Comparison of ENCODE assay signal across 13 cellular contexts in genomic region chr11:9120659-9121350, GRCh38. TPM values are rescaled to one million over a fixed set of nuclear protein-coding genes. Genes with fewer than 3 reads are reported as not detected.
A peak's percentile ranks its signal among the peaks of the same experiment; 100 is the strongest.
DNase-seq lines count a peak whose midpoint lies in the region; TF ChIP-seq lines count a peak whose summit lies in the region.
"Had no signal": no experiment of that assay in that cellular context is flagged by ENCODE, and none has a peak within 500 bp of the region (broad histone marks: within the 10 kb centered on the region; RNA-seq: fewer than 3 reads in every experiment).

No MANE protein-coding gene starts in this region.

- H3K4me3 Mint-ChIP-seq in Caco-2 (ENCODE audit: unreplicated experiment) (no peak overlapping the region), HFFc6 (no peak overlapping the region)
- H3K4me3 Mint-ChIP-seq: activated CD8-positive, alpha-beta memory T cell treated with anti-CD3 and anti-CD28 coated beads, Interleukin-2, amount 10 ng/mL, durations not matched to agents 7 days and 5 days had no signal

- H3K27ac ChIP-seq in WERI-Rb-1, result peak overlapping the region; percentile 28
- H3K27ac ChIP-seq: uterus had no signal

- intact Hi-C loops in Caco-2 (cut with micrococcal nuclease; ENCODE audit: unreplicated experiment), result loop anchor here (1.0 kb wide), 1 partner anchor 106 kb away; no protein-coding TSS in a partner anchor

- H3K27me3 Mint-ChIP-seq in Caco-2 (ENCODE audit: insufficient read depth, unreplicated experiment) (no peaks in the 10 kb centered on the region), HFFc6 (ENCODE audit: insufficient read depth) (no peaks in the 10 kb centered on the region)

- CTCF ChIA-PET in Caco-2 (lab: Charles Lee), result no interaction called here

- H3K4me3 ChIP-seq in Caco-2 (ENCODE audit: low read depth, low read length) (no peak overlapping the region), WERI-Rb-1 (ENCODE audit: low read depth, low read length) (peak overlapping the region; percentile 13; the same call in 1 of the 2 replicates)
- H3K4me3 ChIP-seq: uterus had no signal

- peak; percentile 40 to 76 for TF ChIP-seq CTCF in Caco-2 (IDR thresholded peaks at IDR 0.05; ENCODE audit: insufficient read depth in 1 of 2, low read depth in 1 of 2, low read length in 1 of 2, severe bottlenecking in 1 of 2, unreplicated experiment in 1 of 2)
- peak; percentile 30 for TF ChIP-seq CTCF in HFFc6 (IDR thresholded peaks at IDR 0.05)
- peak; percentile 82 for TF ChIP-seq CTCF in WERI-Rb-1 (IDR thresholded peaks at IDR 0.05; ENCODE audit: low read depth, low read length)

- POLR2A ChIA-PET in Caco-2 (lab: Charles Lee), result no interaction called here

- H3K27me3 ChIP-seq in Caco-2 (replicated peaks; ENCODE audit: control insufficient read depth, insufficient read depth, low read length), result no peaks in the 10 kb centered on the region
- no peaks in the 10 kb centered on the region for H3K27me3 ChIP-seq in WERI-Rb-1 (ENCODE audit: insufficient read depth, low read depth, severe bottlenecking)
- H3K27me3 ChIP-seq: uterus had no signal

- H3K36me3 ChIP-seq in Caco-2 (ENCODE audit: control insufficient read depth, insufficient read depth, low read length) (no peaks in the 10 kb centered on the region), WERI-Rb-1 (no peaks in the 10 kb centered on the region)
- H3K36me3 ChIP-seq: uterus had no signal

- H3K4me1 Mint-ChIP-seq in Caco-2 (ENCODE audit: low read depth, unreplicated experiment), result peaks cover 6% of the 10 kb centered on the region
- peaks cover 7% of the 10 kb centered on the region for H3K4me1 Mint-ChIP-seq in HFFc6 (ENCODE audit: low read depth)

- H3K36me3 Mint-ChIP-seq in Caco-2 (ENCODE audit: insufficient read depth, unreplicated experiment), result no peaks in the 10 kb centered on the region
- H3K36me3 Mint-ChIP-seq in HFFc6 (ENCODE audit: low read depth), result peaks cover 13% of the 10 kb centered on the region
- H3K36me3 Mint-ChIP-seq: activated CD8-positive, alpha-beta memory T cell treated with anti-CD3 and anti-CD28 coated beads, Interleukin-2, amount 10 ng/mL, durations not matched to agents 7 days and 5 days had no signal

- no peaks in the 10 kb centered on the region for H3K4me1 ChIP-seq in Caco-2
- H3K4me1 ChIP-seq: uterus had no signal

- DNase-seq in Caco-2 (peak in 1 of 2 experiments; percentile 56), HFFc6 (no peak), WERI-Rb-1 (peak; percentile 76), iPS-NIHi7 (ENCODE audit: extremely low spot score) (peak; percentile 88), NCI-H128 (lab: John Stamatoyannopoulos, UW; ENCODE audit: unreplicated experiment) (no peak), glomerular visceral epithelial cell (ENCODE audit: extremely low spot score) (no peak), amniotic stem cell (lab: John Stamatoyannopoulos, UW) (no peak), cortex of kidney (lab: John Stamatoyannopoulos, UW) (no peak)
- DNase-seq: activated CD8-positive, alpha-beta memory T cell treated with anti-CD3 and anti-CD28 coated beads, Interleukin-2, amount 10 ng/mL, durations not matched to agents 7 days and 5 days; DMS79 treated with DMSO at 0.1 percent for 48 hours; NCI-H1436 treated with DMSO at 0.1 percent for 48 hours; uterus had no signal

- H3K9me3 Mint-ChIP-seq in Caco-2 (ENCODE audit: unreplicated experiment), result no peaks in the 10 kb centered on the region
- no peaks in the 10 kb centered on the region for H3K9me3 Mint-ChIP-seq in HFFc6

- no TSS peak for BruUV-seq in Caco-2 (replicated peaks; lab: Mats Ljungman, UMichigan)

- H3K9me3 ChIP-seq in Caco-2, result no peaks in the 10 kb centered on the region
- H3K9me3 ChIP-seq in WERI-Rb-1 (ENCODE audit: severe bottlenecking), result no peaks in the 10 kb centered on the region
- H3K9me3 ChIP-seq: uterus had no signal

- H3K27ac Mint-ChIP-seq in Caco-2 (ENCODE audit: unreplicated experiment) (no peak overlapping the region), HFFc6 (no peak overlapping the region)
- H3K27ac Mint-ChIP-seq: activated CD8-positive, alpha-beta memory T cell treated with anti-CD3 and anti-CD28 coated beads, Interleukin-2, amount 10 ng/mL, durations not matched to agents 7 days and 5 days had no signal

RNA-seq across cellular contexts. Expression of gene SCUBE2, which starts 29.4 kb away (rescaled TPM):
- total RNA-seq in Caco-2 (2022), result 3.1 and 3.2 TPM in 2 replicates
- total RNA-seq in HFFc6 (2021; fragmentation: NEBNext Ultra II Directional; extraction: Animal tissue kit (Norgen Biotek cat#: 25700)), result 1 to 10 TPM in 1 of 6 experiments, under 1 TPM in 5; 0.31 to 1.1 (median 0.80) TPM
- total RNA-seq: activated CD8-positive, alpha-beta memory T cell treated with anti-CD3 and anti-CD28 coated beads, Interleukin-2, amount 10 ng/mL, durations not matched to agents 7 days and 5 days; bronchial epithelial cell had no signal

Comparison
In these comparisons a context has a peak if more than half of its experiments do, and no peak if none do; other contexts are left out.
1. DNase-seq: peak in WERI-Rb-1 (single experiment) and iPS-NIHi7 (single experiment); none in HFFc6 (single experiment), NCI-H128 (single experiment), glomerular visceral epithelial cell (single experiment), amniotic stem cell (single experiment) and cortex of kidney (single experiment).
2. CTCF ChIP-seq: peak in every context shown above with its lines; median percentile 82 in WERI-Rb-1; 58 in Caco-2; 30 in HFFc6.